In genomic region chr14:65255583-65256443, GRCh38 we compare ENCODE assay signal across 9 cellular contexts.
A peak's percentile ranks its signal among the peaks of the same experiment; 100 is the strongest.
DNase-seq lines count a peak whose midpoint lies in the region; ATAC-seq and TF ChIP-seq lines count a peak whose summit lies in the region.
"Had no signal": no experiment of that assay in that cellular context is flagged by ENCODE, and none has a peak within 500 bp of the region (broad histone marks: within the 10 kb centered on the region; RNA-seq: fewer than 3 reads in every experiment).

No MANE protein-coding gene starts in this region.

- ATAC-seq in naive thymus-derived CD8-positive, alpha-beta T cell: peak; percentile 59 to 91
- no peak for ATAC-seq in left ventricle myocardium superior
- ATAC-seq in HG02642 (IDR thresholded peaks at IDR 0.05; ENCODE audit: poor library complexity, unreplicated experiment): no peak

- H3K36me3 ChIP-seq in spleen: no peaks in the 10 kb centered on the region

- DNase-seq in ELF-1 (ENCODE audit: low read depth, low spot score): peak; percentile 88
- DNase-seq in NCI-H1694 treated with DMSO at 0.1 percent for 48 hours (lab: John Stamatoyannopoulos, UW): peak; percentile 63
- DNase-seq in MCF 10A (ENCODE audit: unreplicated experiment): peak; percentile 16
- DNase-seq in naive thymus-derived CD8-positive, alpha-beta T cell: peak in 8 of 10 donors; percentile 15 to 74 (median 22)
- DNase-seq in spleen: no peak
- no peak for DNase-seq in left ventricle myocardium superior
- no peak for DNase-seq in posterior cingulate gyrus

- no peaks in the 10 kb centered on the region for H3K4me1 ChIP-seq in spleen

- no TSS peak for BruUV-seq in MCF 10A (replicated peaks; lab: Mats Ljungman, UMichigan)

- TF ChIP-seq POLR2A in spleen (IDR thresholded peaks at IDR 0.05): no peak

- peaks cover 0 to 8% (median 0%) of the 10 kb centered on the region in 8 donors for H3K9me3 ChIP-seq in spleen

- no peaks in the 10 kb centered on the region for H3K27me3 ChIP-seq in spleen (replicated peaks in 1 of 7)

- POLR2A ChIA-PET in MCF 10A (lab: Yijun Ruan, JAX): interaction anchor here (0.6 kb wide), 1 partner anchor 458 kb away, joined by 3 read pairs; no protein-coding TSS in a partner anchor
- POLR2A ChIA-PET in naive thymus-derived CD8-positive, alpha-beta T cell (lab: Charles Lee): interaction anchor here (0.8 to 2.1 kb wide), 3 partner anchors 12 to 157 kb away, joined by 3 to 13 read pairs (median 3); partner anchors contain the start of gene FUT8

- peaks cover 39% of the 10 kb centered on the region for H3K4me1 Mint-ChIP-seq in MCF 10A (ENCODE audit: insufficient read depth, unreplicated experiment)
- H3K4me1 Mint-ChIP-seq in naive thymus-derived CD8-positive, alpha-beta T cell: peaks cover 30 to 43% (median 33%) of the 10 kb centered on the region in 4 donors

- no peak overlapping the region for H3K4me3 ChIP-seq in spleen

- no peaks in the 10 kb centered on the region for H3K9me3 Mint-ChIP-seq in MCF 10A (ENCODE audit: unreplicated experiment)
- peaks cover 0 to 13% (median 1%) of the 10 kb centered on the region in 9 donors for H3K9me3 Mint-ChIP-seq in naive thymus-derived CD8-positive, alpha-beta T cell

- H3K27me3 Mint-ChIP-seq in MCF 10A (ENCODE audit: insufficient read depth, unreplicated experiment): no peaks in the 10 kb centered on the region
- peaks cover 0 to 1% (median 0%) of the 10 kb centered on the region in 5 donors for H3K27me3 Mint-ChIP-seq in naive thymus-derived CD8-positive, alpha-beta T cell
- H3K27me3 Mint-ChIP-seq: stimulated activated naive CD8-positive, alpha-beta T cell treated with anti-CD3 and anti-CD28 coated beads, Interleukin-15, Interleukin-2, amounts not matched to agents 100 ng/mL and 50 ng/mL, for 24 hours had no signal

- CTCF ChIA-PET in MCF 10A (lab: Yijun Ruan, JAX): no interaction called here

- no peak overlapping the region for H3K4me3 Mint-ChIP-seq in MCF 10A (ENCODE audit: unreplicated experiment)
- peak overlapping the region in 1 of 10 donors; percentile 42 for H3K4me3 Mint-ChIP-seq in naive thymus-derived CD8-positive, alpha-beta T cell
- H3K4me3 Mint-ChIP-seq: stimulated activated naive CD8-positive, alpha-beta T cell treated with anti-CD3 and anti-CD28 coated beads, Interleukin-15, Interleukin-2, amounts not matched to agents 100 ng/mL and 50 ng/mL, for 24 hours had no signal

- WGBS in spleen, 5 donors: 61 to 76% (median 63%) methylated on average over 8 of the region's 8 CpGs

- no peak overlapping the region for H3K27ac ChIP-seq in spleen

- intact Hi-C loops in MCF 10A (cut with micrococcal nuclease): no loop called here
- intact Hi-C loops in spleen (cut with DNase I; ENCODE audit: low total_unique reads): no loop called here
- intact Hi-C loops in left ventricle myocardium superior (cut with micrococcal nuclease): no loop called here
- intact Hi-C loops in posterior cingulate gyrus (cut with DNase I): no loop called here

- H3K36me3 Mint-ChIP-seq in MCF 10A (ENCODE audit: insufficient read depth, unreplicated experiment): no peaks in the 10 kb centered on the region
- peaks cover 0 to 3% (median 2%) of the 10 kb centered on the region in 3 donors for H3K36me3 Mint-ChIP-seq in naive thymus-derived CD8-positive, alpha-beta T cell

- TF ChIP-seq CTCF in MCF 10A (IDR thresholded peaks at IDR 0.05; ENCODE audit: unreplicated experiment) (no peak), spleen (IDR thresholded peaks at IDR 0.05 in 8 of 11, conservative IDR thresholded peaks at IDR 0.05 in 3 of 11) (no peak)

- no peak overlapping the region for H3K27ac Mint-ChIP-seq in MCF 10A (ENCODE audit: low read depth, unreplicated experiment)
- peak overlapping the region in 5 of 10 donors; percentile 0 to 52 (median 19) for H3K27ac Mint-ChIP-seq in naive thymus-derived CD8-positive, alpha-beta T cell

Comparison
In these comparisons a context has a peak if more than half of its experiments do, and no peak if none do; other contexts are left out.
1. DNase-seq: peak in ELF-1 (single experiment), NCI-H1694 treated with DMSO at 0.1 percent for 48 hours (single experiment), MCF 10A (single experiment) and naive thymus-derived CD8-positive, alpha-beta T cell (8 of 10); none in spleen (single experiment), left ventricle myocardium superior (single experiment) and posterior cingulate gyrus (0 of 10).
2. ATAC-seq: peak in naive thymus-derived CD8-positive, alpha-beta T cell (2 of 2); none in left ventricle myocardium superior (single experiment) and HG02642 (single experiment).